8 cellular contexts compared by ENCODE assay signal in genomic region chr6:87151471-87151785, GRCh38. TPM values are rescaled to one million over a fixed set of nuclear protein-coding genes. Genes with fewer than 3 reads are reported as not detected.
DNase-seq lines count a peak whose midpoint lies in the region; ATAC-seq and TF ChIP-seq lines count a peak whose summit lies in the region.

No MANE protein-coding gene starts in this region.

- POLR2A ChIA-PET in activated CD8-positive, alpha-beta T cell treated with anti-CD3 and anti-CD28 coated beads for 36 hours (lab: Charles Lee) = no interaction called here

- TF ChIP-seq CTCF in activated CD8-positive, alpha-beta T cell treated with anti-CD3 and anti-CD28 coated beads for 36 hours (IDR thresholded peaks at IDR 0.05) = no peak
- TF ChIP-seq CTCF in omental fat pad (IDR thresholded peaks at IDR 0.05) = no peak

- H3K4me1 Mint-ChIP-seq in activated CD8-positive, alpha-beta T cell treated with anti-CD3 and anti-CD28 coated beads for 36 hours (ENCODE audit: low read depth) = peaks cover 15% of the 10 kb centered on the region
- H3K4me1 Mint-ChIP-seq in stimulated activated naive CD8-positive, alpha-beta T cell treated with anti-CD3 and anti-CD28 coated beads, Interleukin-15, amount 100 ng/mL, for 72 hours = peaks cover 34% of the 10 kb centered on the region

- H3K36me3 Mint-ChIP-seq in activated CD8-positive, alpha-beta T cell treated with anti-CD3 and anti-CD28 coated beads for 36 hours (ENCODE audit: low read depth) = peaks cover 14% of the 10 kb centered on the region

- H3K27ac Mint-ChIP-seq in activated CD8-positive, alpha-beta T cell treated with anti-CD3 and anti-CD28 coated beads for 36 hours = peak overlapping the region; percentile 100
- peak overlapping the region; percentile 97 to 98 for H3K27ac Mint-ChIP-seq in stimulated activated naive CD8-positive, alpha-beta T cell treated with anti-CD3 and anti-CD28 coated beads, Interleukin-15, amount 100 ng/mL, for 72 hours

- H3K4me3 ChIP-seq in iPS-15b (ENCODE audit: low read depth, low read length) = peak overlapping the region; percentile 70

- CTCF ChIA-PET in activated CD8-positive, alpha-beta T cell treated with anti-CD3 and anti-CD28 coated beads for 36 hours (lab: Charles Lee) = no interaction called here

- H3K36me3 ChIP-seq in iPS-15b (ENCODE audit: control insufficient read depth, insufficient read depth, low read length) = no peaks in the 10 kb centered on the region

- intact Hi-C loops in activated CD8-positive, alpha-beta T cell treated with anti-CD3 and anti-CD28 coated beads for 36 hours (cut with micrococcal nuclease) = loop anchor here (10.0 kb wide), 2 partner anchors 173 to 323 kb away; partner anchors contain the start of genes GJB7, SLC35A1 and SMIM8

- DNase-seq in NCI-H524 (lab: John Stamatoyannopoulos, UW) (peak; percentile 64 to 81), NCI-H524 treated with DMSO at 0.1 percent for 48 hours (lab: John Stamatoyannopoulos, UW) (no peak), omental fat pad (ENCODE audit: low spot score) (no peak), GM03348 (ENCODE audit: low spot score) (no peak)
- no peak for DNase-seq in activated CD8-positive, alpha-beta T cell treated with anti-CD3 and anti-CD28 coated beads for 36 hours
- no peak for DNase-seq in stimulated activated naive CD8-positive, alpha-beta T cell treated with anti-CD3 and anti-CD28 coated beads, Interleukin-15, amount 100 ng/mL, for 72 hours
- no peak for DNase-seq in effector CD8-positive, alpha-beta T cell (lab: John Stamatoyannopoulos, UW)

- H3K27me3 ChIP-seq in iPS-15b (ENCODE audit: control insufficient read depth, insufficient read depth, low read length) = peaks cover 15% of the 10 kb centered on the region

- peaks cover 4% of the 10 kb centered on the region for H3K27me3 Mint-ChIP-seq in activated CD8-positive, alpha-beta T cell treated with anti-CD3 and anti-CD28 coated beads for 36 hours
- H3K27me3 Mint-ChIP-seq in stimulated activated naive CD8-positive, alpha-beta T cell treated with anti-CD3 and anti-CD28 coated beads, Interleukin-15, amount 100 ng/mL, for 72 hours = no peaks in the 10 kb centered on the region

- no peak for ATAC-seq in activated CD8-positive, alpha-beta T cell treated with anti-CD3 and anti-CD28 coated beads for 36 hours
- ATAC-seq in stimulated activated naive CD8-positive, alpha-beta T cell treated with anti-CD3 and anti-CD28 coated beads, Interleukin-15, amount 100 ng/mL, for 72 hours = no peak
- ATAC-seq in omental fat pad (ENCODE audit: low FRiP score) = no peak

- H3K9me3 Mint-ChIP-seq in activated CD8-positive, alpha-beta T cell treated with anti-CD3 and anti-CD28 coated beads for 36 hours = no peaks in the 10 kb centered on the region
- no peaks in the 10 kb centered on the region for H3K9me3 Mint-ChIP-seq in stimulated activated naive CD8-positive, alpha-beta T cell treated with anti-CD3 and anti-CD28 coated beads, Interleukin-15, amount 100 ng/mL, for 72 hours

- peaks cover 3% of the 10 kb centered on the region for H3K4me1 ChIP-seq in iPS-15b (ENCODE audit: control insufficient read depth, insufficient read depth, low read length)

- H3K9me3 ChIP-seq in iPS-15b (ENCODE audit: control insufficient read depth, insufficient read depth, low read length) = no peaks in the 10 kb centered on the region

- peak overlapping the region; percentile 54 for H3K9ac ChIP-seq in iPS-15b (ENCODE audit: low read depth, low read length)

- H3K4me3 Mint-ChIP-seq in activated CD8-positive, alpha-beta T cell treated with anti-CD3 and anti-CD28 coated beads for 36 hours = peak overlapping the region; percentile 85
- H3K4me3 Mint-ChIP-seq in stimulated activated naive CD8-positive, alpha-beta T cell treated with anti-CD3 and anti-CD28 coated beads, Interleukin-15, amount 100 ng/mL, for 72 hours = peak overlapping the region; percentile 83 to 87

RNA-seq across cellular contexts. Expression of gene ZNF292, which starts 3.9 kb away (rescaled TPM):
- total RNA-seq in activated CD8-positive, alpha-beta T cell treated with anti-CD3 and anti-CD28 coated beads for 36 hours = 10 to 100 TPM; 76.4 to 78.3 TPM
- 10 to 100 TPM; 17.8 to 40.0 (median 21.3) TPM for total RNA-seq in omental fat pad

RNA-seq across cellular contexts. Expression of gene CGA, which starts 56.5 kb away (rescaled TPM):
- not detected for total RNA-seq in activated CD8-positive, alpha-beta T cell treated with anti-CD3 and anti-CD28 coated beads for 36 hours
- total RNA-seq in omental fat pad = not detected

Comparison
In these comparisons a context has a peak if more than half of its experiments do, and no peak if none do; other contexts are left out.
1. DNase-seq: peak in NCI-H524 (2 of 2); none in NCI-H524 treated with DMSO at 0.1 percent for 48 hours (single experiment), activated CD8-positive, alpha-beta T cell treated with anti-CD3 and anti-CD28 coated beads for 36 hours (single experiment), stimulated activated naive CD8-positive, alpha-beta T cell treated with anti-CD3 and anti-CD28 coated beads, Interleukin-15, amount 100 ng/mL, for 72 hours (0 of 2), effector CD8-positive, alpha-beta T cell (single experiment), omental fat pad (single experiment) and GM03348 (single experiment).